In genomic region chr15:101725073-101725472, GRCh38 we compare ENCODE assay signal across 12 cellular contexts. TPM values are rescaled to one million over a fixed set of nuclear protein-coding genes. Genes with fewer than 3 reads are reported as not detected.
DNase-seq lines count a peak whose midpoint lies in the region; ATAC-seq and TF ChIP-seq lines count a peak whose summit lies in the region.
"Had no signal": no experiment of that assay in that cellular context is flagged by ENCODE, and none has a peak within 500 bp of the region (broad histone marks: within the 10 kb centered on the region; RNA-seq: fewer than 3 reads in every experiment).

No MANE protein-coding gene starts in this region.

- CTCF ChIA-PET in Caco-2 (lab: Charles Lee), result no interaction called here

- peak overlapping the region; percentile 58; the same call in 1 of the 2 replicates for H3K4me2 ChIP-seq in BLaER1

- intact Hi-C loops in Caco-2 (cut with micrococcal nuclease; ENCODE audit: unreplicated experiment), result no loop called here
- intact Hi-C loops in ascending aorta (cut with DNase I), result no loop called here
- intact Hi-C loops in activated T-helper 2 cell treated with anti-CD3 and anti-CD28 coated beads, Interferon-gamma antibody, Interleukin-2, Interleukin-4, amounts not matched to agents 10 μg/mL and 5 μg/mL and 100 μg/mL, durations not matched to agents 14 hours and 24 hours and 36 hours (cut with micrococcal nuclease), result no loop called here

- BruUV-seq in Caco-2 (replicated peaks; lab: Mats Ljungman, UMichigan), result no TSS peak

- H3K27ac ChIP-seq in BLaER1 (no peak overlapping the region), ascending aorta (peak overlapping the region; percentile 91 to 92)
- H3K27ac ChIP-seq: WERI-Rb-1 had no signal

- ATAC-seq in natural killer cell treated with Interleukin-12 subunit alpha and Interleukin-12 subunit beta and Interleukin-15 and Interleukin-18, amount 100 ng/mL, for 72 hours, result no peak

- no peak for DNase-seq in Caco-2
- no peak for DNase-seq in ascending aorta (ENCODE audit: low spot score in 2 of 2)
- no peak for DNase-seq in natural killer cell treated with Interleukin-12 subunit alpha and Interleukin-12 subunit beta and Interleukin-15 and Interleukin-18, amount 100 ng/mL, for 72 hours (ENCODE audit: low spot score)
- DNase-seq in effector CD4-positive, alpha-beta T cell, result no peak
- DNase-seq in activated T-helper 2 cell treated with anti-CD3 and anti-CD28 coated beads, Interferon-gamma antibody, Interleukin-2, Interleukin-4, amounts not matched to agents 10 μg/mL and 5 μg/mL and 100 μg/mL, durations not matched to agents 14 hours and 24 hours and 36 hours (ENCODE audit: low spot score), result no peak
- no peak for DNase-seq in activated T-cell treated with anti-CD3 and anti-CD28 coated beads for 4 hours
- DNase-seq in iPS-NIHi7 (ENCODE audit: extremely low spot score), result no peak

- H3K4me1 Mint-ChIP-seq in Caco-2 (ENCODE audit: low read depth, unreplicated experiment), result peaks cover 6% of the 10 kb centered on the region
- peaks cover 11% of the 10 kb centered on the region in 2 donors for H3K4me1 Mint-ChIP-seq in natural killer cell treated with Interleukin-12 subunit alpha and Interleukin-12 subunit beta and Interleukin-15 and Interleukin-18, amount 100 ng/mL, for 72 hours (ENCODE audit: low read depth in 2 of 2)
- H3K4me1 Mint-ChIP-seq in activated T-helper 2 cell treated with anti-CD3 and anti-CD28 coated beads, Interferon-gamma antibody, Interleukin-2, Interleukin-4, amounts not matched to agents 10 μg/mL and 5 μg/mL and 100 μg/mL, durations not matched to agents 14 hours and 24 hours and 36 hours (ENCODE audit: low read depth), result peaks cover 13% of the 10 kb centered on the region

- H3K4me3 Mint-ChIP-seq in Caco-2 (ENCODE audit: unreplicated experiment), result peak overlapping the region; percentile 73
- peak overlapping the region; percentile 25 for H3K4me3 Mint-ChIP-seq in natural killer cell treated with Interleukin-12 subunit alpha and Interleukin-12 subunit beta and Interleukin-15 and Interleukin-18, amount 100 ng/mL, for 72 hours
- H3K4me3 Mint-ChIP-seq in activated T-helper 2 cell treated with anti-CD3 and anti-CD28 coated beads, Interferon-gamma antibody, Interleukin-2, Interleukin-4, amounts not matched to agents 10 μg/mL and 5 μg/mL and 100 μg/mL, durations not matched to agents 14 hours and 24 hours and 36 hours (ENCODE audit: low read depth), result no peak overlapping the region

- H3K9ac ChIP-seq in BLaER1, result no peak overlapping the region

- peaks cover 18% of the 10 kb centered on the region for H3K9me3 ChIP-seq in BLaER1
- no peaks in the 10 kb centered on the region for H3K9me3 ChIP-seq in Caco-2
- no peaks in the 10 kb centered on the region for H3K9me3 ChIP-seq in ascending aorta
- H3K9me3 ChIP-seq: colonic mucosa, MG63, ovary had no signal

- peaks cover 16% of the 10 kb centered on the region for H3K36me3 Mint-ChIP-seq in Caco-2 (ENCODE audit: insufficient read depth, unreplicated experiment)
- H3K36me3 Mint-ChIP-seq in natural killer cell treated with Interleukin-12 subunit alpha and Interleukin-12 subunit beta and Interleukin-15 and Interleukin-18, amount 100 ng/mL, for 72 hours, result peaks cover 19% of the 10 kb centered on the region
- peaks cover 25% of the 10 kb centered on the region for H3K36me3 Mint-ChIP-seq in activated T-helper 2 cell treated with anti-CD3 and anti-CD28 coated beads, Interferon-gamma antibody, Interleukin-2, Interleukin-4, amounts not matched to agents 10 μg/mL and 5 μg/mL and 100 μg/mL, durations not matched to agents 14 hours and 24 hours and 36 hours (ENCODE audit: low read depth)

- no peak overlapping the region for H3K27ac Mint-ChIP-seq in Caco-2 (ENCODE audit: unreplicated experiment)
- H3K27ac Mint-ChIP-seq in natural killer cell treated with Interleukin-12 subunit alpha and Interleukin-12 subunit beta and Interleukin-15 and Interleukin-18, amount 100 ng/mL, for 72 hours, result peak overlapping the region in 1 of 2 donors; percentile 7
- H3K27ac Mint-ChIP-seq in activated T-helper 2 cell treated with anti-CD3 and anti-CD28 coated beads, Interferon-gamma antibody, Interleukin-2, Interleukin-4, amounts not matched to agents 10 μg/mL and 5 μg/mL and 100 μg/mL, durations not matched to agents 14 hours and 24 hours and 36 hours, result no peak overlapping the region

- POLR2A ChIA-PET in Caco-2 (lab: Charles Lee), result no interaction called here

- H4K20me1 ChIP-seq in BLaER1, result peaks cover 21% of the 10 kb centered on the region; the same call in 1 of the 2 replicates

- no peak overlapping the region for H3K4me3 ChIP-seq in BLaER1
- no peak overlapping the region for H3K4me3 ChIP-seq in Caco-2 (ENCODE audit: low read depth, low read length)
- H3K4me3 ChIP-seq in ascending aorta, result peak overlapping the region in 1 of 2 donors; percentile 76
- H3K4me3 ChIP-seq: colonic mucosa, ovary had no signal

- H3K4me1 ChIP-seq in BLaER1 (peaks cover 20% of the 10 kb centered on the region), Caco-2 (peaks cover 5% of the 10 kb centered on the region), ascending aorta (peaks cover 0 to 5% of the 10 kb centered on the region in 2 donors)
- H3K4me1 ChIP-seq: colonic mucosa had no signal

- peaks cover 2% of the 10 kb centered on the region for H3K27me3 Mint-ChIP-seq in Caco-2 (ENCODE audit: insufficient read depth, unreplicated experiment)
- no peaks in the 10 kb centered on the region for H3K27me3 Mint-ChIP-seq in natural killer cell treated with Interleukin-12 subunit alpha and Interleukin-12 subunit beta and Interleukin-15 and Interleukin-18, amount 100 ng/mL, for 72 hours
- no peaks in the 10 kb centered on the region for H3K27me3 Mint-ChIP-seq in activated T-helper 2 cell treated with anti-CD3 and anti-CD28 coated beads, Interferon-gamma antibody, Interleukin-2, Interleukin-4, amounts not matched to agents 10 μg/mL and 5 μg/mL and 100 μg/mL, durations not matched to agents 14 hours and 24 hours and 36 hours (ENCODE audit: low read depth)

- H3K27me3 ChIP-seq in BLaER1 (no peaks in the 10 kb centered on the region), Caco-2 (replicated peaks; ENCODE audit: control insufficient read depth, insufficient read depth, low read length) (no peaks in the 10 kb centered on the region), ascending aorta (no peaks in the 10 kb centered on the region)
- H3K27me3 ChIP-seq: colonic mucosa, MG63, ovary had no signal

- TF ChIP-seq CTCF in Caco-2 (IDR thresholded peaks at IDR 0.05; ENCODE audit: insufficient read depth in 1 of 2, low read depth in 1 of 2, low read length in 1 of 2, severe bottlenecking in 1 of 2, unreplicated experiment in 1 of 2) (no peak), ascending aorta (IDR thresholded peaks at IDR 0.05) (no peak)

- H3K9me3 Mint-ChIP-seq in Caco-2 (ENCODE audit: unreplicated experiment), result no peaks in the 10 kb centered on the region
- H3K9me3 Mint-ChIP-seq in natural killer cell treated with Interleukin-12 subunit alpha and Interleukin-12 subunit beta and Interleukin-15 and Interleukin-18, amount 100 ng/mL, for 72 hours, result no peaks in the 10 kb centered on the region
- H3K9me3 Mint-ChIP-seq in activated T-helper 2 cell treated with anti-CD3 and anti-CD28 coated beads, Interferon-gamma antibody, Interleukin-2, Interleukin-4, amounts not matched to agents 10 μg/mL and 5 μg/mL and 100 μg/mL, durations not matched to agents 14 hours and 24 hours and 36 hours, result peaks cover 8% of the 10 kb centered on the region

- H3K36me3 ChIP-seq in BLaER1 (peaks cover 27% of the 10 kb centered on the region), Caco-2 (ENCODE audit: control insufficient read depth, insufficient read depth, low read length) (no peaks in the 10 kb centered on the region; the same call in 1 of the 2 replicates), ascending aorta (peaks cover 0 to 20% of the 10 kb centered on the region in 2 donors)
- H3K36me3 ChIP-seq: colonic mucosa, ovary had no signal

RNA-seq across cellular contexts. Expression of gene TARS3, which starts 0.8 kb away (rescaled TPM):
- total RNA-seq in Caco-2 (2022) (9.8 and 11.5 TPM in 2 replicates), ascending aorta (39.5 TPM)
- total RNA-seq in natural killer cell treated with Interleukin-12 subunit alpha and Interleukin-12 subunit beta and Interleukin-15 and Interleukin-18, amount 100 ng/mL, for 72 hours, result 10 to 100 TPM in 1 of 2 donors, 1 to 10 TPM in 1; 9.1 to 15.8 TPM
- 14.1 and 14.5 TPM in 2 replicates for total RNA-seq in activated T-helper 2 cell treated with anti-CD3 and anti-CD28 coated beads, Interferon-gamma antibody, Interleukin-2, Interleukin-4, amounts not matched to agents 10 μg/mL and 5 μg/mL and 100 μg/mL, durations not matched to agents 14 hours and 24 hours and 36 hours
